8 cellular contexts compared by ENCODE assay signal in the genomic region with DNA sequence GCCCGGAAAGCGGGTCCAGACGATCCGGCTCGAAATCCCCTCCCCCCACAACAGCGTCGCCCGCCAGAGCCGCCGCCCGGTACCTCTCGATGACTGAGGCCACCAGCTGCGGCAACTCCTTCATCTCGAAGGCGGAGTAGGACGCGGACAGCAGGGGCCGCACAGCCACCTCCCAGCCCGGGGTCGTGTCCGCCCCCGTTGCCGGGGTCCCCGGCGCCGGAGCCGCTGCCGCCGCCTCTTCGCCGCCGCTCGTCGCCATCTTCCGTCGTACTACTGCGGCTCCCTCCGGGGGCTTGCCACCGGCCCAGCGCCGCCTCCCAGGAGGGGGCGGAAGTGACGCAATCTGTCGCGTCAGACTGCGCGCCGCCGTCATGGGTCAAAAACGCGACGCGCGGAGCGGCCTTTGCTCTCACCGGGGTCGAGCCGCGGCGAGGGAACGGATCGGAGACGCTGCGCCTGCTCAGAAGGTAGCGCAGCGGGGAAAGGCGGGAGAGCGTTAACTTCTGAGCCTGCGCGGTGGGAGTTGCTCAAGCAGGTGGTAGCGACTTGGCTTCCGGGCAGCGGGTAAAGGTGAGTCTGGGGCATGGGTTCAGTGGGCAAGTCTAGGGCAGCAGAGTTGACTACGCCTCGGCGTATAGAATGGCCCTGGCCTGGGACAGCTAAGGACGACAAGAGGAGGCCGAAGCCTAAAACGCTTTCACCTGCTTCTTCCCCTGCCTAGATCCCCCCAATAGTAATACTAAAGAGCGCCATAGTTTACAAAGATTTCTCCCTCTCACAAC. TPM values are rescaled to one million over a fixed set of nuclear protein-coding genes. Genes with fewer than 3 reads are reported as not detected.
DNase-seq lines count a peak whose midpoint lies in the region; ATAC-seq, FAIRE-seq and TF ChIP-seq lines count a peak whose summit lies in the region.

Gene UBR4 (minus strand): TSS at position 277 of the 782 bp plus-strand sequence. CDS start 18 bp downstream, at position 259.

- peaks cover 3% of the 10 kb centered on the region; the same call in 1 of the 2 replicates for H3F3A ChIP-seq in SU-DHL-6 (ENCODE audit: insufficient read depth)

- peak; percentile 86 for ATAC-seq in HG02678 (IDR thresholded peaks at IDR 0.05; ENCODE audit: unreplicated experiment)
- ATAC-seq in Right ventricle myocardium inferior: peak; percentile 98
- ATAC-seq in pancreas: peak; percentile 92 to 97 (median 96)

- H3K27ac ChIP-seq in SU-DHL-6 (ENCODE audit: low read depth, low read length) (peak within 1 kb of the TSS; percentile 70), pancreas (peak within 1 kb of the TSS; percentile 88 to 94 (median 90)), tibial artery (peak within 1 kb of the TSS; percentile 95 to 97)

- peaks cover 14% of the 10 kb centered on the region for H3K36me3 ChIP-seq in SU-DHL-6 (ENCODE audit: low read length)
- H3K36me3 ChIP-seq in pancreas: no peaks in the 10 kb centered on the region
- peaks cover 0 to 9% (median 3%) of the 10 kb centered on the region in 3 donors for H3K36me3 ChIP-seq in tibial artery

- H3K4me3 ChIP-seq in SU-DHL-6 (ENCODE audit: insufficient read depth, low read length, poor library complexity, severe bottlenecking) (peak within 1 kb of the TSS; percentile 74), pancreas (peak within 1 kb of the TSS; percentile 87 to 95 (median 90)), tibial artery (peak within 1 kb of the TSS; percentile 95 to 97)

- H3K79me2 ChIP-seq in SU-DHL-6 (ENCODE audit: insufficient read depth, low read length): peaks cover 89% of the 10 kb centered on the region

- TF ChIP-seq CTCF in SU-DHL-6 (IDR thresholded peaks at IDR 0.05; ENCODE audit: insufficient read depth, low read length, poor library complexity, severe bottlenecking) (no peak), pancreas (IDR thresholded peaks at IDR 0.05) (no peak), tibial artery (IDR thresholded peaks at IDR 0.05) (no peak)

- intact Hi-C loops in Right ventricle myocardium inferior (cut with DNase I) (loop anchor here (2.0 kb wide), 1 partner anchor 15 kb away; no protein-coding TSS in a partner anchor), pancreas (cut with DNase I) (no loop called here), tibial artery (cut with DNase I; ENCODE audit: low total_unique reads) (loop anchor here (10.0 kb wide), 1 partner anchor 1515 kb away; no protein-coding TSS in a partner anchor)

- no peak for FAIRE-seq in pancreas (lab: Jason Lieb, UNC)

- peak; percentile 87 for TF ChIP-seq POLR2A in GM10847 (IDR thresholded peaks at IDR 0.05; ENCODE audit: extremely low read depth, insufficient read length)

- H3K9ac ChIP-seq in SU-DHL-6 (ENCODE audit: low read length): peak within 1 kb of the TSS; percentile 78

- 0% methylated on average over 76 to 80 of the region's 80 CpGs for WGBS in pancreas, 2 donors

- H3K27me3 ChIP-seq in SU-DHL-6 (ENCODE audit: low read length) (no peaks in the 10 kb centered on the region), pancreas (no peaks in the 10 kb centered on the region), tibial artery (no peaks in the 10 kb centered on the region)

- peak; percentile 97 for DNase-seq in NCI-H128 (lab: John Stamatoyannopoulos, UW; ENCODE audit: unreplicated experiment)
- peak; percentile 95 for DNase-seq in activated naive CD8-positive, alpha-beta T cell treated with anti-CD3 and anti-CD28 coated beads, Interleukin-2, amount 50 U/mL, for 16 hours (ENCODE audit: low read depth, low spot score)
- DNase-seq in Right ventricle myocardium inferior (ENCODE audit: missing footprints): peak; percentile 97
- DNase-seq in pancreas: peak; percentile 93 to 99 (median 96)
- DNase-seq in tibial artery: peak; percentile 89 to 96

- peak within 1 kb of the TSS; percentile 81 for H3K4me2 ChIP-seq in SU-DHL-6 (ENCODE audit: low read depth, low read length, poor library complexity, severe bottlenecking)

- H2AFZ ChIP-seq in SU-DHL-6 (ENCODE audit: low read depth, low read length, severe bottlenecking): peak within 1 kb of the TSS; percentile 20

- H3K9me3 ChIP-seq in SU-DHL-6 (ENCODE audit: insufficient read depth, low read length): no peaks in the 10 kb centered on the region
- H3K9me3 ChIP-seq in pancreas: no peaks in the 10 kb centered on the region
- no peaks in the 10 kb centered on the region for H3K9me3 ChIP-seq in tibial artery

- no peaks in the 10 kb centered on the region for H3K9me2 ChIP-seq in SU-DHL-6 (replicated peaks; ENCODE audit: insufficient read depth, low read length)

- peaks cover 23 to 40% (median 23%) of the 10 kb centered on the region in 3 donors for H3K4me1 ChIP-seq in pancreas
- peaks cover 0 to 53% (median 32%) of the 10 kb centered on the region in 4 donors for H3K4me1 ChIP-seq in tibial artery

- peaks cover 15% of the 10 kb centered on the region for H4K20me1 ChIP-seq in SU-DHL-6 (ENCODE audit: low read depth, low read length)

RNA-seq across cellular contexts. Expression of gene UBR4, which starts in this region (rescaled TPM):
- total RNA-seq in Right ventricle myocardium inferior (53.9 TPM), pancreas (10 to 100 TPM; 45.3 to 69.6 (median 62.9) TPM)
- polyA plus RNA-seq in pancreas: 100 to 1,000 TPM in 1 of 2 donors, 10 to 100 TPM in 1; 98.4 to 140 TPM

Comparison
In these comparisons a context has a peak if more than half of its experiments do, and no peak if none do; other contexts are left out.
1. Peak in every context shown above with its lines: DNase-seq, ATAC-seq, H3K4me3 ChIP-seq and H3K27ac ChIP-seq.
2. intact Hi-C loops: an anchor here in Right ventricle myocardium inferior (2.0 kb wide) and tibial artery (10.0 kb wide); none called in pancreas.